Comparison of ENCODE assay signal across 8 cellular contexts in genomic region chr10:101030492-101031127, GRCh38. TPM values are rescaled to one million over a fixed set of nuclear protein-coding genes. Genes with fewer than 3 reads are reported as not detected.
DNase-seq lines count a peak whose midpoint lies in the region; ATAC-seq and TF ChIP-seq lines count a peak whose summit lies in the region.

No MANE protein-coding gene starts in this region.

- no peak for TF ChIP-seq CTCF in fibroblast of villous mesenchyme (IDR thresholded peaks at IDR 0.05; ENCODE audit: insufficient read depth, low read depth, low read length)

- H3K9me3 ChIP-seq in SJCRH30 (replicated peaks), result no peaks in the 10 kb centered on the region

- no peak for ATAC-seq in GM19324 (IDR thresholded peaks at IDR 0.05; ENCODE audit: low FRiP score, unreplicated experiment)

- no peaks in the 10 kb centered on the region for H3K27me3 ChIP-seq in SJCRH30

- DNase-seq in SJCRH30 (no peak), fibroblast of villous mesenchyme (ENCODE audit: low read depth) (no peak), renal cortical epithelial cell (ENCODE audit: low read depth) (peak; percentile 43), H4 (ENCODE audit: low spot score) (no peak), NCI-H345 treated with DMSO at 0.1 percent for 48 hours (lab: John Stamatoyannopoulos, UW; ENCODE audit: unreplicated experiment) (no peak), SHP77 treated with DMSO at 0.1 percent for 48 hours (lab: John Stamatoyannopoulos, UW) (no peak)

- peak overlapping the region; percentile 51; the same call in 1 of the 2 replicates for H3K4me3 ChIP-seq in GM08714 (ENCODE audit: low read length)
- peak overlapping the region; percentile 53 for H3K4me3 ChIP-seq in SJCRH30
- peak overlapping the region; percentile 94 for H3K4me3 ChIP-seq in fibroblast of villous mesenchyme (ENCODE audit: low read depth, low read length)

- H3K36me3 ChIP-seq in SJCRH30, result no peaks in the 10 kb centered on the region

- H3K27ac ChIP-seq in SJCRH30, result no peak overlapping the region

- peaks cover 50% of the 10 kb centered on the region for H3K4me1 ChIP-seq in SJCRH30

RNA-seq across cellular contexts. Expression of gene PDZD7, which starts 0.3 kb away (rescaled TPM):
- 0.25 and 0.89 TPM in 2 replicates for total RNA-seq in SJCRH30 (2014; rRNA removed; shearing (Covaris generic))
- total RNA-seq in fibroblast of villous mesenchyme (1.7 and 1.9 TPM in 2 replicates), renal cortical epithelial cell (1.3 and 4.7 TPM in 2 replicates)
- total RNA-seq in H4 (2014; rRNA removed; shearing (Covaris generic)), result 0.21 and 0.97 TPM in 2 replicates

RNA-seq across cellular contexts. Expression of gene SFXN3, which starts 0.4 kb away (rescaled TPM):
- total RNA-seq in SJCRH30 (2014; rRNA removed; shearing (Covaris generic)), result 14.3 and 15.3 TPM in 2 replicates
- total RNA-seq in fibroblast of villous mesenchyme, result 81.6 and 97.0 TPM in 2 replicates
- total RNA-seq in renal cortical epithelial cell, result 35.8 and 40.9 TPM in 2 replicates
- 35.7 and 35.8 TPM in 2 replicates for total RNA-seq in H4 (2014; rRNA removed; shearing (Covaris generic))

RNA-seq across cellular contexts. Expression of gene LZTS2, which starts 31.0 kb away (rescaled TPM):
- total RNA-seq in SJCRH30 (2014; rRNA removed; shearing (Covaris generic)), result 229 and 239 TPM in 2 replicates
- total RNA-seq in fibroblast of villous mesenchyme (87.7 and 134 TPM in 2 replicates), renal cortical epithelial cell (72.9 and 77.3 TPM in 2 replicates)
- 24.3 and 26.2 TPM in 2 replicates for total RNA-seq in H4 (2014; rRNA removed; shearing (Covaris generic))

RNA-seq across cellular contexts. Expression of gene KAZALD1, which starts 31.2 kb away (rescaled TPM):
- total RNA-seq in SJCRH30 (2014; rRNA removed; shearing (Covaris generic)), result 55.7 and 58.1 TPM in 2 replicates
- total RNA-seq in fibroblast of villous mesenchyme, result 9.1 and 9.3 TPM in 2 replicates
- 1.0 and 1.1 TPM in 2 replicates for total RNA-seq in renal cortical epithelial cell
- 10.2 and 22.5 TPM in 2 replicates for total RNA-seq in H4 (2014; rRNA removed; shearing (Covaris generic))

RNA-seq across cellular contexts. Expression of gene TWNK, which starts 43.3 kb away (rescaled TPM):
- 27.3 and 30.4 TPM in 2 replicates for total RNA-seq in SJCRH30 (2014; rRNA removed; shearing (Covaris generic))
- 3.2 and 3.9 TPM in 2 replicates for total RNA-seq in fibroblast of villous mesenchyme
- total RNA-seq in renal cortical epithelial cell, result 8.7 and 16.8 TPM in 2 replicates
- 6.7 and 8.0 TPM in 2 replicates for total RNA-seq in H4 (2014; rRNA removed; shearing (Covaris generic))
